Comparison of ENCODE assay signal across 8 cellular contexts in genomic region chr13:45341799-45342584, GRCh38. TPM values are rescaled to one million over a fixed set of nuclear protein-coding genes. Genes with fewer than 3 reads are reported as not detected.
A peak's percentile ranks its signal among the peaks of the same experiment; 100 is the strongest.
DNase-seq lines count a peak whose midpoint lies in the region; ATAC-seq and TF ChIP-seq lines count a peak whose summit lies in the region.

No MANE protein-coding gene starts in this region.

- H3K4me1 ChIP-seq in KMS-11 (ENCODE audit: low read depth, poor library complexity, severe bottlenecking) (peaks cover 21% of the 10 kb centered on the region), rectal smooth muscle tissue (ENCODE audit: control insufficient read depth, insufficient read depth, low read length) (peaks cover 16% of the 10 kb centered on the region)

- H4K20me1 ChIP-seq in KMS-11 (ENCODE audit: insufficient read depth), result peaks cover 26% of the 10 kb centered on the region

- H3K9ac ChIP-seq in KMS-11, result peak overlapping the region; percentile 69; the same call in 1 of the 2 replicates
- H3K9ac ChIP-seq in rectal smooth muscle tissue (ENCODE audit: low read length), result peak overlapping the region; percentile 69

- DNase-seq in CD14-positive monocyte (ENCODE audit: low spot score) (peak; percentile 70), left cardiac atrium (peak; percentile 57), D341Med (ENCODE audit: low spot score) (no peak)
- no peak for DNase-seq in stimulated activated naive CD4-positive, alpha-beta T cell treated with Interleukin-2 at 50 U/mL for 16 hours (lab: John Stamatoyannopoulos, UW)

- peaks cover 14% of the 10 kb centered on the region; the same call in 1 of the 2 replicates for H3K36me3 ChIP-seq in KMS-11 (ENCODE audit: insufficient read depth)
- peaks cover 19% of the 10 kb centered on the region for H3K36me3 ChIP-seq in rectal smooth muscle tissue (ENCODE audit: control insufficient read depth, insufficient read depth, low read length)

- peak overlapping the region; percentile 95 to 100 (median 99) for H3K27ac Mint-ChIP-seq in CD14-positive monocyte
- peak overlapping the region; percentile 100 for H3K27ac Mint-ChIP-seq in activated naive CD8-positive, alpha-beta T cell

- H3K36me3 Mint-ChIP-seq in CD14-positive monocyte, result peaks cover 45 to 61% of the 10 kb centered on the region in 2 donors
- H3K36me3 Mint-ChIP-seq in activated naive CD8-positive, alpha-beta T cell, result peaks cover 24% of the 10 kb centered on the region

- H3K4me2 ChIP-seq in KMS-11, result peak overlapping the region; percentile 66

- H3K4me3 Mint-ChIP-seq in CD14-positive monocyte, result peak overlapping the region; percentile 92 to 98
- peak overlapping the region; percentile 99 for H3K4me3 Mint-ChIP-seq in activated naive CD8-positive, alpha-beta T cell

- 0 out of 2 replicates have a peak overlapping the region, but pooled peaks have one; percentile 23 for H3K27ac ChIP-seq in KMS-11
- H3K27ac ChIP-seq in rectal smooth muscle tissue (ENCODE audit: low read depth, low read length), result peak overlapping the region; percentile 99

- intact Hi-C loops in CD14-positive monocyte (cut with micrococcal nuclease) (loop anchor here (5.0 to 10.0 kb wide), 2 partner anchors 75 to 123 kb away; partner anchors contain the start of genes SLC25A30 (in 2 of the 2) and COG3 (in 1 of the 2)), left cardiac atrium (cut with DNase I) (no loop called here)

- H3K27me3 ChIP-seq in KMS-11 (ENCODE audit: insufficient read depth, low read depth), result no peaks in the 10 kb centered on the region
- H3K27me3 ChIP-seq in rectal smooth muscle tissue (ENCODE audit: control insufficient read depth, insufficient read depth, low read length), result no peaks in the 10 kb centered on the region

- H3K79me2 ChIP-seq in KMS-11 (ENCODE audit: insufficient read depth, low read depth), result peaks cover 24% of the 10 kb centered on the region

- peak; percentile 1 to 3 for ATAC-seq in left cardiac atrium
- ATAC-seq in GM21717 (IDR thresholded peaks at IDR 0.05; ENCODE audit: unreplicated experiment), result no peak

- TF ChIP-seq CTCF in CD14-positive monocyte (IDR thresholded peaks at IDR 0.05) (no peak), KMS-11 (conservative IDR thresholded peaks at IDR 0.05; ENCODE audit: low read depth, low read length) (no peak)

- H3K4me1 Mint-ChIP-seq in CD14-positive monocyte, result peaks cover 45% of the 10 kb centered on the region
- H3K4me1 Mint-ChIP-seq in activated naive CD8-positive, alpha-beta T cell (ENCODE audit: low read depth), result peaks cover 43% of the 10 kb centered on the region

- H3K27me3 Mint-ChIP-seq in CD14-positive monocyte (ENCODE audit: low read depth in 3 of 3), result peaks cover 0 to 3% (median 0%) of the 10 kb centered on the region in 3 donors
- no peaks in the 10 kb centered on the region for H3K27me3 Mint-ChIP-seq in activated naive CD8-positive, alpha-beta T cell

- H2AFZ ChIP-seq in KMS-11 (ENCODE audit: low read depth), result peak overlapping the region; percentile 79

- peaks cover 0 to 5% (median 0%) of the 10 kb centered on the region in 7 donors for H3K9me3 Mint-ChIP-seq in CD14-positive monocyte
- no peaks in the 10 kb centered on the region for H3K9me3 Mint-ChIP-seq in activated naive CD8-positive, alpha-beta T cell (ENCODE audit: low read depth)

- H3K4me3 ChIP-seq in KMS-11 (IDR thresholded peaks at IDR 0.05; ENCODE audit: insufficient read depth, low read depth, low read length) (no peak overlapping the region), rectal smooth muscle tissue (ENCODE audit: low read length) (peak overlapping the region; percentile 91)

RNA-seq across cellular contexts. Expression of gene TPT1, which starts 1.0 kb away (rescaled TPM):
- polyA plus RNA-seq in CD14-positive monocyte, result 1,000 to 10,000 TPM; 2,102 to 2,493 TPM
- 1,000 to 10,000 TPM; 3,599 to 3,935 TPM for total RNA-seq in left cardiac atrium

Comparison
In these comparisons a context has a peak if more than half of its experiments do, and no peak if none do; other contexts are left out.
1. DNase-seq: peak in CD14-positive monocyte (single experiment) and left cardiac atrium (single experiment); none in stimulated activated naive CD4-positive, alpha-beta T cell treated with Interleukin-2 at 50 U/mL for 16 hours (single experiment) and D341Med (single experiment).
2. intact Hi-C loops: an anchor here in CD14-positive monocyte (5.0 to 10.0 kb wide); none called in left cardiac atrium.